12 cellular contexts compared by ENCODE assay signal in genomic region chr15:59360305-59360704, GRCh38. TPM values are rescaled to one million over a fixed set of nuclear protein-coding genes. Genes with fewer than 3 reads are reported as not detected.
DNase-seq lines count a peak whose midpoint lies in the region; ATAC-seq, FAIRE-seq and TF ChIP-seq lines count a peak whose summit lies in the region.
"Had no signal": no experiment of that assay in that cellular context is flagged by ENCODE, and none has a peak within 500 bp of the region (broad histone marks: within the 10 kb centered on the region; RNA-seq: fewer than 3 reads in every experiment).

No MANE protein-coding gene starts in this region.

- no peak overlapping the region for H4K5ac ChIP-seq in H1 (ENCODE audit: insufficient read length, low read depth, low read length)

- no peak overlapping the region for H2BK20ac ChIP-seq in H1 (ENCODE audit: low read length)

- H2AFZ ChIP-seq in H1 (ENCODE audit: low read length), result no peak overlapping the region
- no peak overlapping the region for H2AFZ ChIP-seq in osteoblast (ENCODE audit: low read length)

- peak; percentile 31 for TF ChIP-seq CTCF in GM06990 (IDR thresholded peaks at IDR 0.05; ENCODE audit: insufficient read depth, low read length, poor library complexity, severe bottlenecking)
- peak; percentile 17 for TF ChIP-seq CTCF in NB4 (IDR thresholded peaks at IDR 0.05; ENCODE audit: low read depth, low read length)
- TF ChIP-seq CTCF in H1 (IDR thresholded peaks at IDR 0.05; ENCODE audit: control extremely low read depth in 1 of 3, insufficient read depth in 1 of 3, low read depth in 1 of 3, low read length in 3 of 3), result peak; percentile 13 to 69 (median 66); a peak in 2 of 4 replicates
- TF ChIP-seq CTCF in osteoblast (IDR thresholded peaks at IDR 0.05; ENCODE audit: extremely low read depth, low read depth, low read length), result peak; percentile 41
- TF ChIP-seq CTCF in lower leg skin (IDR thresholded peaks at IDR 0.05), result no peak

- H3K4ac ChIP-seq in H1 (replicated peaks; ENCODE audit: insufficient read length, low read depth, low read length), result no peak overlapping the region

- H3K9ac ChIP-seq in H1 (replicated peaks in 1 of 4; ENCODE audit: extremely low read depth in 1 of 4, low read depth in 3 of 4, low read length in 3 of 4), result no peak overlapping the region

- no peak overlapping the region for H3K4me2 ChIP-seq in H1 (ENCODE audit: insufficient read depth in 1 of 2, low read depth in 2 of 2, low read length in 2 of 2)
- H3K4me2 ChIP-seq in osteoblast (ENCODE audit: insufficient read depth, low read length), result no peak overlapping the region

- no peak for TF ChIP-seq EP300 in H1 (IDR thresholded peaks at IDR 0.05; ENCODE audit: borderline replicate concordance in 1 of 2, low read depth in 2 of 2, low read length in 2 of 2)

- H3K18ac ChIP-seq in H1 (ENCODE audit: extremely low read depth, low read length), result no peak overlapping the region

- TF ChIP-seq RAD21 in H1 (IDR thresholded peaks at IDR 0.05 in 1 of 2, conservative IDR thresholded peaks at IDR 0.05 in 1 of 2; ENCODE audit: low read depth in 2 of 2, low read length in 2 of 2), result peak; percentile 16 to 17; a peak in 2 of 4 replicates

- no peaks in the 10 kb centered on the region for H3K27me3 ChIP-seq in GM06990 (replicated peaks; ENCODE audit: control insufficient read depth, insufficient read depth, low read length)
- H3K27me3 ChIP-seq in H1 (replicated peaks in 1 of 4; ENCODE audit: control insufficient read depth in 3 of 4, extremely low read depth in 1 of 4, insufficient read depth in 3 of 4, low read length in 3 of 4), result no peaks in the 10 kb centered on the region
- no peaks in the 10 kb centered on the region for H3K27me3 ChIP-seq in osteoblast (ENCODE audit: insufficient read depth, low read length)
- H3K27me3 ChIP-seq: adrenal gland had no signal

- CTCF ChIA-PET in H1 (lab: Charles Lee; ENCODE audit: partially characterized antibody), result interaction anchor here (0.7 to 3.5 kb wide), 22 partner anchors 9 to 131 kb away, joined by 3 to 29 read pairs (median 6); partner anchors contain the start of gene MYO1E

- TF ChIP-seq POLR2A in NB4 (IDR thresholded peaks at IDR 0.05; ENCODE audit: extremely low read depth, insufficient read length) (no peak), H1 (IDR thresholded peaks at IDR 0.05; ENCODE audit: control extremely low read depth in 1 of 2, low read depth in 2 of 2, low read length in 2 of 2) (no peak), lower leg skin (IDR thresholded peaks at IDR 0.05) (no peak)

- intact Hi-C loops in lower leg skin (cut with DNase I; ENCODE audit: low total_unique reads), result no loop called here

- WGBS in H1 (ENCODE audit: extremely low coverage in 1 of 2, insufficient coverage in 1 of 2, insufficient read length in 1 of 2, insufficient replicate concordance in 2 of 2, low coverage in 1 of 2, low lambda C conversion rate in 2 of 2, missing lambda C conversion rate in 1 of 2), 2 experiments, result 91% methylated on average over 2 of the region's 2 CpGs; no CpG with 5 or more reads in 1 of the 2 experiments
- WGBS in lower leg skin, 2 donors, result 91 to 96% methylated on average over 2 of the region's 2 CpGs

- no peak overlapping the region for H2BK15ac ChIP-seq in H1 (ENCODE audit: low read length)

- no peak overlapping the region for H4K91ac ChIP-seq in H1 (replicated peaks; ENCODE audit: insufficient read length, low read length)

- H3K9me3 ChIP-seq in H1 (ENCODE audit: insufficient read depth in 2 of 2, low read depth in 1 of 2, low read length in 1 of 2) (no peaks in the 10 kb centered on the region), osteoblast (ENCODE audit: low read depth, low read length) (no peaks in the 10 kb centered on the region)
- H3K9me3 ChIP-seq: adrenal gland had no signal

- FAIRE-seq in H1 (lab: Jason Lieb, UNC), result peak; percentile 78

- H2BK12ac ChIP-seq in H1 (ENCODE audit: low read depth, low read length), result no peak overlapping the region

- H3K27ac ChIP-seq in H1 (ENCODE audit: low read depth, low read length) (no peak overlapping the region), osteoblast (ENCODE audit: low read depth, low read length) (no peak overlapping the region)
- H3K27ac ChIP-seq: adrenal gland had no signal

- H2BK5ac ChIP-seq in H1 (ENCODE audit: low read depth, low read length), result no peak overlapping the region

- no peak overlapping the region for H2BK120ac ChIP-seq in H1 (replicated peaks; ENCODE audit: low read depth, low read length)

- no peak overlapping the region for H4K8ac ChIP-seq in H1 (ENCODE audit: extremely low read depth, insufficient read depth, low read length)

- no peaks in the 10 kb centered on the region for H3K36me3 ChIP-seq in GM06990 (ENCODE audit: control insufficient read depth, insufficient read depth, low read length)
- 0 out of 8 replicates have a peak, but pooled peaks cover 0 to 3% (median 0%) of the 10 kb centered on the region in 4 experiments for H3K36me3 ChIP-seq in H1 (ENCODE audit: control insufficient read depth in 2 of 4, insufficient read depth in 4 of 4, low read length in 3 of 4)
- H3K36me3 ChIP-seq in osteoblast (ENCODE audit: insufficient read depth, low read length), result no peaks in the 10 kb centered on the region
- H3K36me3 ChIP-seq: adrenal gland had no signal

- no peak overlapping the region for H2AK5ac ChIP-seq in H1 (ENCODE audit: low read depth, low read length)

- H3K23me2 ChIP-seq in H1 (ENCODE audit: low read depth, low read length), result no peaks in the 10 kb centered on the region

- no peak overlapping the region for H3K14ac ChIP-seq in H1 (ENCODE audit: insufficient read length)

- ATAC-seq in HG03039 (IDR thresholded peaks at IDR 0.05; ENCODE audit: unreplicated experiment), result no peak

- H3K79me2 ChIP-seq in H1 (ENCODE audit: control insufficient read depth in 1 of 2, insufficient read depth in 2 of 2, low read length in 2 of 2) (peaks cover 10 to 84% of the 10 kb centered on the region in 2 experiments), osteoblast (ENCODE audit: insufficient read depth, low read length) (peaks cover 84% of the 10 kb centered on the region)

- H4K20me1 ChIP-seq in H1 (replicated peaks in 1 of 2; ENCODE audit: control insufficient read depth in 1 of 2, insufficient read depth in 2 of 2, low read length in 2 of 2), result peaks cover 2 to 3% of the 10 kb centered on the region in 2 experiments
- peaks cover 52% of the 10 kb centered on the region for H4K20me1 ChIP-seq in osteoblast (ENCODE audit: insufficient read depth, low read length)

- H3K4me3 ChIP-seq in GM06990 (replicated peaks; ENCODE audit: low read depth, low read length), result no peak overlapping the region
- no peak overlapping the region for H3K4me3 ChIP-seq in NB4 (ENCODE audit: low read depth, low read length)
- H3K4me3 ChIP-seq in H1 (ENCODE audit: extremely low read depth in 1 of 4, insufficient read depth in 2 of 4, low read depth in 3 of 4, low read length in 4 of 4), result no peak overlapping the region
- H3K4me3 ChIP-seq in osteoblast (ENCODE audit: insufficient read depth, low read length), result no peak overlapping the region
- no peak overlapping the region for H3K4me3 ChIP-seq in lower leg skin (ENCODE audit: low read depth, poor library complexity, severe bottlenecking)
- H3K4me3 ChIP-seq: adrenal gland had no signal

- H3K4me1 ChIP-seq in H1 (replicated peaks in 1 of 4; ENCODE audit: control insufficient read depth in 3 of 4, insufficient read depth in 4 of 4, low read length in 3 of 4) (peaks cover 6 to 14% (median 8%) of the 10 kb centered on the region in 4 experiments; a peak in 6 of 7 replicates), osteoblast (ENCODE audit: insufficient read depth, low read length) (peaks cover 7% of the 10 kb centered on the region)
- H3K4me1 ChIP-seq: adrenal gland had no signal

- H3K23ac ChIP-seq in H1 (ENCODE audit: insufficient read length), result no peak overlapping the region

- peaks cover 5% of the 10 kb centered on the region; the same call in 1 of the 2 replicates for H3K79me1 ChIP-seq in H1 (ENCODE audit: low read depth, low read length)

- no peak for DNase-seq in GM06990 (ENCODE audit: extremely low read depth, insufficient read length)
- DNase-seq in NB4 (ENCODE audit: low read depth), result no peak
- DNase-seq in H1 (ENCODE audit: low read depth in 1 of 2, low spot score in 2 of 2), result no peak
- DNase-seq in osteoblast (ENCODE audit: insufficient read length, low spot score, missing footprints), result peak; percentile 17
- no peak for DNase-seq in activated T-cell treated with anti-CD3 and anti-CD28 coated beads, Interleukin-2, amount 50 U/mL, for 1 hour
- no peak for DNase-seq in lower leg skin (ENCODE audit: low spot score in 2 of 2)
- no peak for DNase-seq in retina
- DNase-seq: activated CD4-positive, CD25-positive, alpha-beta regulatory T cell; adrenal gland; islet precursor cell; MM.1S had no signal

- POLR2A ChIA-PET in H1 (lab: Charles Lee; ENCODE audit: partially characterized antibody), result interaction anchor here (0.9 to 12.8 kb wide), 4 partner anchors 7 to 152 kb away, joined by 3 to 151 read pairs (median 6); partner anchors contain the start of gene MYO1E

- H3K56ac ChIP-seq in H1 (replicated peaks; ENCODE audit: insufficient read length, low read depth, low read length), result no peak overlapping the region

TF ChIP-seq in H1, 55 proteins besides CTCF, POLR2A, EP300 and RAD21 (continues in another document):
- TF ChIP-seq TBP (IDR thresholded peaks at IDR 0.05; ENCODE audit: low read depth, low read length) (no peak), ZNF274 (IDR thresholded peaks at IDR 0.05; ENCODE audit: borderline replicate concordance, extremely low read depth, low read length) (no peak), JUND (IDR thresholded peaks at IDR 0.05; ENCODE audit: low read length) (no peak), RFX5 (IDR thresholded peaks at IDR 0.05; ENCODE audit: borderline replicate concordance, low read depth, low read length) (no peak), MAX (IDR thresholded peaks at IDR 0.05) (no peak), SP2 (IDR thresholded peaks at IDR 0.05; ENCODE audit: low read length) (no peak), CBX8 (IDR thresholded peaks at IDR 0.05; ENCODE audit: borderline replicate concordance, low read depth, low read length) (no peak), NRF1 (IDR thresholded peaks at IDR 0.05; ENCODE audit: low read depth, low read length) (no peak)

RNA-seq across cellular contexts. Expression of gene MYO1E, which starts 12.4 kb away (rescaled TPM):
- total RNA-seq in H1 (2021; fragmentation: NEBNext Ultra II Directional; extraction: Animal tissue kit (Norgen Biotek cat#: 25700)), result 138 and 142 TPM in 2 replicates
- polyA plus RNA-seq in H1 (2011; rRNA removed), result 19.6 and 43.4 TPM in 2 replicates
- 35.3 TPM for polyA plus RNA-seq in H1 (2011; cell fraction: cytosol; rRNA removed)
- polyA plus RNA-seq in H1 (2011; cell fraction: nucleus; rRNA removed), result 42.3 TPM
- polyA plus RNA-seq in H1 (2012, experiment 1 of 2), result 38.4 to 60.6 TPM (median 45.1 TPM) in 4 replicates
- polyA plus RNA-seq in H1 (2012, experiment 2 of 2), result 10.3 TPM
- 26.3 TPM for polyA plus RNA-seq in H1 (2013, experiment 1 of 2)
- polyA plus RNA-seq in H1 (2013, experiment 2 of 2), result 28.6 TPM
- 61.0 and 87.1 TPM in 2 replicates for polyA minus RNA-seq in H1 (2011; rRNA and poly(A)+ RNA removed)
- polyA minus RNA-seq in H1 (2011; cell fraction: cytosol; rRNA and poly(A)+ RNA removed), result 40.8 TPM
- 110 TPM for polyA minus RNA-seq in H1 (2011; cell fraction: nucleus; rRNA and poly(A)+ RNA removed)
- 220 and 336 TPM in 2 replicates for total RNA-seq in osteoblast
- total RNA-seq in lower leg skin, result 100 to 1,000 TPM; 134 to 218 (median 183) TPM

Comparison
In these comparisons a context has a peak if more than half of its experiments do, and no peak if none do; other contexts are left out.
1. CTCF ChIP-seq: peak in GM06990 (single experiment), NB4 (single experiment), H1 (3 of 3) and osteoblast (single experiment); none in lower leg skin (0 of 3).